8 cellular contexts compared by ENCODE assay signal in genomic region chr1:33350611-33351280, GRCh38. TPM values are rescaled to one million over a fixed set of nuclear protein-coding genes. Genes with fewer than 3 reads are reported as not detected.
DNase-seq lines count a peak whose midpoint lies in the region; ATAC-seq and TF ChIP-seq lines count a peak whose summit lies in the region.

No MANE protein-coding gene starts in this region.

- peak overlapping the region; percentile 92 for H3K4me3 Mint-ChIP-seq in activated T-helper 1 cell treated with anti-CD3 and anti-CD28 coated beads, Interleukin-12 subunit alpha, Interleukin-12 subunit beta, Interleukin-2, Interleukin-4 antibody, amounts not matched to agents 30 ng/mL and 10 ng/mL and 1 ng/mL, durations not matched to agents 14 hours and 24 hours and 36 hours

- CTCF ChIA-PET in SK-N-SH (lab: Yijun Ruan, JAX): interaction anchor here (0.9 to 3.6 kb wide), 4 partner anchors 12 to 265 kb away, joined by 3 to 27 read pairs (median 4); no protein-coding TSS in a partner anchor

- peak overlapping the region; percentile 91 for H3K27ac Mint-ChIP-seq in activated T-helper 1 cell treated with anti-CD3 and anti-CD28 coated beads, Interleukin-12 subunit alpha, Interleukin-12 subunit beta, Interleukin-2, Interleukin-4 antibody, amounts not matched to agents 30 ng/mL and 10 ng/mL and 1 ng/mL, durations not matched to agents 14 hours and 24 hours and 36 hours

- peaks cover 2% of the 10 kb centered on the region for H3K27me3 Mint-ChIP-seq in activated T-helper 1 cell treated with anti-CD3 and anti-CD28 coated beads, Interleukin-12 subunit alpha, Interleukin-12 subunit beta, Interleukin-2, Interleukin-4 antibody, amounts not matched to agents 30 ng/mL and 10 ng/mL and 1 ng/mL, durations not matched to agents 14 hours and 24 hours and 36 hours (ENCODE audit: insufficient read depth)

- intact Hi-C loops in activated T-helper 1 cell treated with anti-CD3 and anti-CD28 coated beads, Interleukin-12 subunit alpha, Interleukin-12 subunit beta, Interleukin-2, Interleukin-4 antibody, amounts not matched to agents 30 ng/mL and 10 ng/mL and 1 ng/mL, durations not matched to agents 14 hours and 24 hours and 36 hours (cut with micrococcal nuclease): loop anchor here (1.0 to 2.0 kb wide), 5 partner anchors 17 to 224 kb away; partner anchors contain the start of genes TRIM62 and ZSCAN20

- peaks cover 14% of the 10 kb centered on the region for H3K36me3 Mint-ChIP-seq in activated T-helper 1 cell treated with anti-CD3 and anti-CD28 coated beads, Interleukin-12 subunit alpha, Interleukin-12 subunit beta, Interleukin-2, Interleukin-4 antibody, amounts not matched to agents 30 ng/mL and 10 ng/mL and 1 ng/mL, durations not matched to agents 14 hours and 24 hours and 36 hours (ENCODE audit: low read depth)

- no peaks in the 10 kb centered on the region; the same call in 1 of the 2 replicates for H4K20me1 ChIP-seq in SK-N-SH (ENCODE audit: insufficient read depth)

- no peaks in the 10 kb centered on the region for H3K9me3 Mint-ChIP-seq in activated T-helper 1 cell treated with anti-CD3 and anti-CD28 coated beads, Interleukin-12 subunit alpha, Interleukin-12 subunit beta, Interleukin-2, Interleukin-4 antibody, amounts not matched to agents 30 ng/mL and 10 ng/mL and 1 ng/mL, durations not matched to agents 14 hours and 24 hours and 36 hours

- no peaks in the 10 kb centered on the region for H3K9me2 ChIP-seq in SK-N-SH

- H3K4me1 ChIP-seq in SK-N-SH (ENCODE audit: control insufficient read depth in 1 of 2, insufficient read depth in 2 of 2, low read depth in 1 of 2, low read length in 1 of 2) (peaks cover 13 to 35% of the 10 kb centered on the region in 2 experiments; a peak in 3 of 4 replicates), iPS-20b (ENCODE audit: insufficient read depth, low read length) (peaks cover 28% of the 10 kb centered on the region; the same call in 1 of the 2 replicates)

- H3K4me3 ChIP-seq in SK-N-SH (ENCODE audit: low read depth in 2 of 2, low read length in 1 of 2) (peak overlapping the region; percentile 62 to 71), iPS-20b (ENCODE audit: low read length) (peak overlapping the region; percentile 73)

- H3K27ac ChIP-seq in SK-N-SH (ENCODE audit: low read depth in 2 of 2, low read length in 1 of 2) (peak overlapping the region; percentile 75 to 94), iPS-20b (ENCODE audit: low read length) (no peak overlapping the region), substantia nigra (ENCODE audit: low read depth, low read length, poor library complexity, severe bottlenecking) (peak overlapping the region; percentile 90)

- peak overlapping the region; percentile 81 for H3K9ac ChIP-seq in SK-N-SH
- H3K9ac ChIP-seq in iPS-20b (ENCODE audit: low read depth, low read length): peak overlapping the region; percentile 36; the same call in 1 of the 2 replicates

- TF ChIP-seq EP300 in SK-N-SH (IDR thresholded peaks at IDR 0.05; ENCODE audit: borderline replicate concordance in 1 of 2, low read depth in 1 of 2, low read length in 1 of 2): no peak

- TF ChIP-seq CTCF in SK-N-SH (IDR thresholded peaks at IDR 0.05): no peak

- H3F3A ChIP-seq in SK-N-SH (replicated peaks; ENCODE audit: insufficient read depth): peaks cover 22% of the 10 kb centered on the region

- H3K27me3 ChIP-seq in SK-N-SH (ENCODE audit: insufficient read depth): no peaks in the 10 kb centered on the region
- H3K27me3 ChIP-seq in iPS-20b (ENCODE audit: insufficient read depth, low read length): peaks cover 95% of the 10 kb centered on the region

- H3K9me3 ChIP-seq in SK-N-SH: no peaks in the 10 kb centered on the region
- H3K9me3 ChIP-seq in iPS-20b (ENCODE audit: insufficient read depth, low read depth, low read length): no peaks in the 10 kb centered on the region

- DNase-seq in SK-N-SH (no peak), substantia nigra (lab: John Stamatoyannopoulos, UW) (no peak), HK-2 (ENCODE audit: unreplicated experiment) (no peak), foreskin melanocyte (no peak)
- no peak for DNase-seq in activated T-helper 1 cell treated with anti-CD3 and anti-CD28 coated beads, Interleukin-12 subunit alpha, Interleukin-12 subunit beta, Interleukin-2, Interleukin-4 antibody, amounts not matched to agents 30 ng/mL and 10 ng/mL and 1 ng/mL, durations not matched to agents 14 hours and 24 hours and 36 hours (ENCODE audit: low spot score)

- ATAC-seq in SK-N-SH treated with all-trans-retinoic acid at 6 μM for 48 hours (no peak), GM21786 (IDR thresholded peaks at IDR 0.05; ENCODE audit: unreplicated experiment) (no peak)

- peaks cover 40% of the 10 kb centered on the region for H3K79me2 ChIP-seq in SK-N-SH (ENCODE audit: insufficient read depth)

- H3K4me1 Mint-ChIP-seq in activated T-helper 1 cell treated with anti-CD3 and anti-CD28 coated beads, Interleukin-12 subunit alpha, Interleukin-12 subunit beta, Interleukin-2, Interleukin-4 antibody, amounts not matched to agents 30 ng/mL and 10 ng/mL and 1 ng/mL, durations not matched to agents 14 hours and 24 hours and 36 hours (ENCODE audit: low read depth): peaks cover 37% of the 10 kb centered on the region

- POLR2A ChIA-PET in SK-N-SH (lab: Yijun Ruan, JAX): interaction anchor here (1.2 kb wide), 1 partner anchor 11 kb away, joined by 5 read pairs; no protein-coding TSS in a partner anchor

- TF ChIP-seq RAD21 in SK-N-SH (IDR thresholded peaks at IDR 0.05; ENCODE audit: low read length): no peak

- H2AFZ ChIP-seq in SK-N-SH (ENCODE audit: low read depth): peak overlapping the region; percentile 83; the same call in 1 of the 2 replicates

- peak overlapping the region; percentile 98 for H3K4me2 ChIP-seq in SK-N-SH

- WGBS in SK-N-SH (ENCODE audit: low lambda C conversion rate): 48% methylated on average over 6 of the region's 6 CpGs

- H3K36me3 ChIP-seq in SK-N-SH (replicated peaks in 1 of 2; ENCODE audit: control insufficient read depth in 1 of 2, insufficient read depth in 2 of 2, low read length in 1 of 2) (peaks cover 1 to 16% of the 10 kb centered on the region in 2 experiments), iPS-20b (ENCODE audit: insufficient read depth, low read depth, low read length) (no peaks in the 10 kb centered on the region)

TF ChIP-seq in SK-N-SH, 30 proteins besides CTCF, POLR2A, EP300 and RAD21:
- TF ChIP-seq POLR2AphosphoS5 (IDR thresholded peaks at IDR 0.05; ENCODE audit: low read depth, low read length): no peak
- no peak for TF ChIP-seq SIN3A (IDR thresholded peaks at IDR 0.05; ENCODE audit: borderline replicate concordance, low read depth, low read length)
- TF ChIP-seq NFIC (IDR thresholded peaks at IDR 0.05; ENCODE audit: borderline replicate concordance): 0 out of 2 replicates have a peak, but pooled peaks have one; percentile 1
- TF ChIP-seq GATA2 (CRISPR knock-in tag; IDR thresholded peaks at IDR 0.05): no peak
- no peak for TF ChIP-seq JUND (IDR thresholded peaks at IDR 0.05)
- no peak for TF ChIP-seq ELF1 (IDR thresholded peaks at IDR 0.05)
- no peak for TF ChIP-seq ZBTB33 (IDR thresholded peaks at IDR 0.05; ENCODE audit: borderline replicate concordance, low read depth)

TF ChIP-seq in SK-N-SH treated with all-trans-retinoic acid at 6 μM for 48 hours, 23 proteins besides CTCF, POLR2A, EP300 and RAD21 (continues in another document):
- TF ChIP-seq ZFP3 (CRISPR knock-in tag; IDR thresholded peaks at IDR 0.05) (no peak), CSRNP3 (CRISPR knock-in tag; IDR thresholded peaks at IDR 0.05) (no peak), ZNF8 (CRISPR knock-in tag; IDR thresholded peaks at IDR 0.05) (no peak), PATZ1 (CRISPR knock-in tag; IDR thresholded peaks at IDR 0.05; ENCODE audit: borderline replicate concordance) (no peak)

RNA-seq across cellular contexts. Expression of gene A3GALT2, which starts 29.8 kb away (rescaled TPM):
- polyA plus RNA-seq in SK-N-SH (2012; rRNA removed): 0.07 TPM in 1 of 2 replicates, not detected in the other
- 0.03 TPM in 1 of 2 replicates, not detected in the other for polyA plus RNA-seq in SK-N-SH (2012; cell fraction: cytosol; rRNA removed)
- 0.60 and 0.71 TPM in 2 replicates for polyA plus RNA-seq in SK-N-SH (2012; cell fraction: nucleus; rRNA removed)
- total RNA-seq in activated T-helper 1 cell treated with anti-CD3 and anti-CD28 coated beads, Interleukin-12 subunit alpha, Interleukin-12 subunit beta, Interleukin-2, Interleukin-4 antibody, amounts not matched to agents 30 ng/mL and 10 ng/mL and 1 ng/mL, durations not matched to agents 14 hours and 24 hours and 36 hours: not detected in 2 replicates
